ENCODE assay signal across 8 cellular contexts in genomic region chr14:72423957-72424356, GRCh38.
"Had no signal": no experiment of that assay in that cellular context is flagged by ENCODE, and none has a peak within 500 bp of the region (broad histone marks: within the 10 kb centered on the region; RNA-seq: fewer than 3 reads in every experiment).

No MANE protein-coding gene starts in this region.

- FAIRE-seq: G401.6, GM12878, GM12891, GM12892, GM18507, GM19239 had no signal

- H3K4me3 ChIP-seq: GM12878 had no signal

- ATAC-seq: GM12878 had no signal

- DNase-seq: GDM1, GF-D8 had no signal
